8 cellular contexts compared by ENCODE assay signal in genomic region chr12:49707127-49707811, GRCh38. TPM values are rescaled to one million over a fixed set of nuclear protein-coding genes. Genes with fewer than 3 reads are reported as not detected.
A peak's percentile ranks its signal among the peaks of the same experiment; 100 is the strongest.
DNase-seq lines count a peak whose midpoint lies in the region; ATAC-seq and TF ChIP-seq lines count a peak whose summit lies in the region.

TSS of gene FMNL3 (minus strand) at chr12:49707405. CDS start at chr12:49707180, 225 bp downstream.

- no peaks in the 10 kb centered on the region for H3K36me3 ChIP-seq in osteoblast (ENCODE audit: insufficient read depth, low read length)
- H3K36me3 ChIP-seq in thoracic aorta = no peaks in the 10 kb centered on the region

- H3K9me3 ChIP-seq in osteoblast (ENCODE audit: low read depth, low read length) (no peaks in the 10 kb centered on the region), thoracic aorta (no peaks in the 10 kb centered on the region)

- peak within 1 kb of the TSS; percentile 91 for H2AFZ ChIP-seq in osteoblast (ENCODE audit: low read length)

- H3K27me3 ChIP-seq in osteoblast (ENCODE audit: insufficient read depth, low read length) = peaks cover 9% of the 10 kb centered on the region
- no peaks in the 10 kb centered on the region for H3K27me3 ChIP-seq in thoracic aorta (replicated peaks; ENCODE audit: insufficient read depth)

- H4K20me1 ChIP-seq in osteoblast (ENCODE audit: insufficient read depth, low read length) = no peaks in the 10 kb centered on the region

- DNase-seq in GM10266 (ENCODE audit: extremely low spot score) = peak; percentile 99
- DNase-seq in NB4 (ENCODE audit: low read depth) = peak; percentile 97
- peak; percentile 95 for DNase-seq in SK-N-DZ (ENCODE audit: low spot score)
- DNase-seq in activated naive CD4-positive, alpha-beta T cell treated with anti-CD3 and anti-CD28 coated beads, Interleukin-2, amount 50 U/mL, for 16 hours = peak; percentile 99
- peak; percentile 97 for DNase-seq in globus pallidus (ENCODE audit: low spot score)
- DNase-seq in osteoblast (ENCODE audit: insufficient read length, low spot score, missing footprints) = peak; percentile 99
- peak; percentile 88 for DNase-seq in thoracic aorta (ENCODE audit: low spot score)

- ATAC-seq in HG02571 (IDR thresholded peaks at IDR 0.05; ENCODE audit: unreplicated experiment) (peak; percentile 74), thoracic aorta (ENCODE audit: insufficient number of reproducible peaks, low FRiP score, low read depth) (peak; percentile 80)

- peak; percentile 21 for TF ChIP-seq POLR2A in NB4 (IDR thresholded peaks at IDR 0.05; ENCODE audit: extremely low read depth, insufficient read length)

- peaks cover 41% of the 10 kb centered on the region for H3K4me1 ChIP-seq in osteoblast (ENCODE audit: insufficient read depth, low read length)
- H3K4me1 ChIP-seq in thoracic aorta (ENCODE audit: control insufficient read depth in 1 of 2, low read depth in 2 of 2) = peaks cover 16 to 32% of the 10 kb centered on the region in 2 donors

- peaks cover 44% of the 10 kb centered on the region for H3K79me2 ChIP-seq in osteoblast (ENCODE audit: insufficient read depth, low read length)

- H3K4me3 ChIP-seq in NB4 (ENCODE audit: low read depth, low read length) = peak within 1 kb of the TSS; percentile 55
- H3K4me3 ChIP-seq in osteoblast (ENCODE audit: insufficient read depth, low read length) = peak within 1 kb of the TSS; percentile 84
- peak within 1 kb of the TSS; percentile 84 for H3K4me3 ChIP-seq in thoracic aorta

- H3K27ac ChIP-seq in osteoblast (ENCODE audit: low read depth, low read length) (peak within 1 kb of the TSS; percentile 74), thoracic aorta (peak within 1 kb of the TSS; percentile 69 to 82)

- TF ChIP-seq CTCF in GM10266 (IDR thresholded peaks at IDR 0.05; ENCODE audit: control insufficient read depth, insufficient read depth, low read depth, missing control alignments) (peak; percentile 92), NB4 (IDR thresholded peaks at IDR 0.05; ENCODE audit: low read depth, low read length) (peak; percentile 88), osteoblast (IDR thresholded peaks at IDR 0.05; ENCODE audit: extremely low read depth, low read depth, low read length) (peak; percentile 89), thoracic aorta (IDR thresholded peaks at IDR 0.05) (peak; percentile 96)

- H3K4me2 ChIP-seq in osteoblast (ENCODE audit: insufficient read depth, low read length) = peak within 1 kb of the TSS; percentile 94

RNA-seq across cellular contexts. Expression of gene FMNL3, which starts in this region (rescaled TPM):
- polyA plus RNA-seq in SK-N-DZ (2014; cell fraction: cytosol; rRNA removed) = 9.6 and 14.1 TPM in 2 replicates
- polyA plus RNA-seq in SK-N-DZ (2014; cell fraction: nucleus; rRNA removed) = 18.7 and 25.6 TPM in 2 replicates
- total RNA-seq in osteoblast (24.6 and 31.8 TPM in 2 replicates), thoracic aorta (10 to 100 TPM; 26.7 to 37.4 TPM)

Comparison
In these comparisons a context has a peak if more than half of its experiments do, and no peak if none do; other contexts are left out.
1. Peak in every context shown above with its lines: DNase-seq, ATAC-seq, H3K4me3 ChIP-seq and H3K27ac ChIP-seq.